ENCODE assay signal across 2 cellular contexts in genomic region chr12:120283318-120283717, GRCh38.
TF ChIP-seq lines count a peak whose summit lies in the region.

No MANE protein-coding gene starts in this region.

TF ChIP-seq in HEK293, 187 proteins besides CTCF, POLR2A, EP300 and RAD21:
- TF ChIP-seq PRDM1 (tag by site-specific recombination; IDR thresholded peaks at IDR 0.05) = no peak
- TF ChIP-seq ZNF341 (tag by site-specific recombination; IDR thresholded peaks at IDR 0.05; ENCODE audit: low read depth) = peak; percentile 65
TF ChIP-seq in HEK293: peak in this region for 1.

TF ChIP-seq in K562, 482 proteins besides CTCF, POLR2A, EP300 and RAD21:
- TF ChIP-seq CTCFL (IDR thresholded peaks at IDR 0.05; ENCODE audit: borderline replicate concordance, insufficient read depth, low read depth, low read length, poor library complexity, severe bottlenecking) (no peak), RB1 (IDR thresholded peaks at IDR 0.05; ENCODE audit: low read depth) (no peak), ZNF589 (CRISPR knock-in tag; IDR thresholded peaks at IDR 0.05; ENCODE audit: low read depth) (no peak), FOXM1 (IDR thresholded peaks at IDR 0.05; ENCODE audit: low read depth) (no peak), FOXM1 (CRISPR knock-in tag; IDR thresholded peaks at IDR 0.05; ENCODE audit: low read depth) (no peak), ZBTB11 (CRISPR knock-in tag; IDR thresholded peaks at IDR 0.05) (no peak), HSF4 (CRISPR knock-in tag; IDR thresholded peaks at IDR 0.05; ENCODE audit: borderline replicate concordance) (no peak), L3MBTL2 (IDR thresholded peaks at IDR 0.05) (peak; percentile 46), ZC3H4 (CRISPR knock-in tag; IDR thresholded peaks at IDR 0.05; ENCODE audit: borderline replicate concordance) (no peak), KLF10 (CRISPR knock-in tag; IDR thresholded peaks at IDR 0.05) (no peak), ZNF561 (CRISPR knock-in tag; conservative IDR thresholded peaks at IDR 0.05) (no peak), ZNF695 (CRISPR knock-in tag; IDR thresholded peaks at IDR 0.05) (no peak), ZNF347 (CRISPR knock-in tag; IDR thresholded peaks at IDR 0.05; ENCODE audit: low read depth) (no peak), TBL1XR1 (IDR thresholded peaks at IDR 0.05; ENCODE audit: low read length in 2 of 2) (no peak)
- TF ChIP-seq, protein P1, sequence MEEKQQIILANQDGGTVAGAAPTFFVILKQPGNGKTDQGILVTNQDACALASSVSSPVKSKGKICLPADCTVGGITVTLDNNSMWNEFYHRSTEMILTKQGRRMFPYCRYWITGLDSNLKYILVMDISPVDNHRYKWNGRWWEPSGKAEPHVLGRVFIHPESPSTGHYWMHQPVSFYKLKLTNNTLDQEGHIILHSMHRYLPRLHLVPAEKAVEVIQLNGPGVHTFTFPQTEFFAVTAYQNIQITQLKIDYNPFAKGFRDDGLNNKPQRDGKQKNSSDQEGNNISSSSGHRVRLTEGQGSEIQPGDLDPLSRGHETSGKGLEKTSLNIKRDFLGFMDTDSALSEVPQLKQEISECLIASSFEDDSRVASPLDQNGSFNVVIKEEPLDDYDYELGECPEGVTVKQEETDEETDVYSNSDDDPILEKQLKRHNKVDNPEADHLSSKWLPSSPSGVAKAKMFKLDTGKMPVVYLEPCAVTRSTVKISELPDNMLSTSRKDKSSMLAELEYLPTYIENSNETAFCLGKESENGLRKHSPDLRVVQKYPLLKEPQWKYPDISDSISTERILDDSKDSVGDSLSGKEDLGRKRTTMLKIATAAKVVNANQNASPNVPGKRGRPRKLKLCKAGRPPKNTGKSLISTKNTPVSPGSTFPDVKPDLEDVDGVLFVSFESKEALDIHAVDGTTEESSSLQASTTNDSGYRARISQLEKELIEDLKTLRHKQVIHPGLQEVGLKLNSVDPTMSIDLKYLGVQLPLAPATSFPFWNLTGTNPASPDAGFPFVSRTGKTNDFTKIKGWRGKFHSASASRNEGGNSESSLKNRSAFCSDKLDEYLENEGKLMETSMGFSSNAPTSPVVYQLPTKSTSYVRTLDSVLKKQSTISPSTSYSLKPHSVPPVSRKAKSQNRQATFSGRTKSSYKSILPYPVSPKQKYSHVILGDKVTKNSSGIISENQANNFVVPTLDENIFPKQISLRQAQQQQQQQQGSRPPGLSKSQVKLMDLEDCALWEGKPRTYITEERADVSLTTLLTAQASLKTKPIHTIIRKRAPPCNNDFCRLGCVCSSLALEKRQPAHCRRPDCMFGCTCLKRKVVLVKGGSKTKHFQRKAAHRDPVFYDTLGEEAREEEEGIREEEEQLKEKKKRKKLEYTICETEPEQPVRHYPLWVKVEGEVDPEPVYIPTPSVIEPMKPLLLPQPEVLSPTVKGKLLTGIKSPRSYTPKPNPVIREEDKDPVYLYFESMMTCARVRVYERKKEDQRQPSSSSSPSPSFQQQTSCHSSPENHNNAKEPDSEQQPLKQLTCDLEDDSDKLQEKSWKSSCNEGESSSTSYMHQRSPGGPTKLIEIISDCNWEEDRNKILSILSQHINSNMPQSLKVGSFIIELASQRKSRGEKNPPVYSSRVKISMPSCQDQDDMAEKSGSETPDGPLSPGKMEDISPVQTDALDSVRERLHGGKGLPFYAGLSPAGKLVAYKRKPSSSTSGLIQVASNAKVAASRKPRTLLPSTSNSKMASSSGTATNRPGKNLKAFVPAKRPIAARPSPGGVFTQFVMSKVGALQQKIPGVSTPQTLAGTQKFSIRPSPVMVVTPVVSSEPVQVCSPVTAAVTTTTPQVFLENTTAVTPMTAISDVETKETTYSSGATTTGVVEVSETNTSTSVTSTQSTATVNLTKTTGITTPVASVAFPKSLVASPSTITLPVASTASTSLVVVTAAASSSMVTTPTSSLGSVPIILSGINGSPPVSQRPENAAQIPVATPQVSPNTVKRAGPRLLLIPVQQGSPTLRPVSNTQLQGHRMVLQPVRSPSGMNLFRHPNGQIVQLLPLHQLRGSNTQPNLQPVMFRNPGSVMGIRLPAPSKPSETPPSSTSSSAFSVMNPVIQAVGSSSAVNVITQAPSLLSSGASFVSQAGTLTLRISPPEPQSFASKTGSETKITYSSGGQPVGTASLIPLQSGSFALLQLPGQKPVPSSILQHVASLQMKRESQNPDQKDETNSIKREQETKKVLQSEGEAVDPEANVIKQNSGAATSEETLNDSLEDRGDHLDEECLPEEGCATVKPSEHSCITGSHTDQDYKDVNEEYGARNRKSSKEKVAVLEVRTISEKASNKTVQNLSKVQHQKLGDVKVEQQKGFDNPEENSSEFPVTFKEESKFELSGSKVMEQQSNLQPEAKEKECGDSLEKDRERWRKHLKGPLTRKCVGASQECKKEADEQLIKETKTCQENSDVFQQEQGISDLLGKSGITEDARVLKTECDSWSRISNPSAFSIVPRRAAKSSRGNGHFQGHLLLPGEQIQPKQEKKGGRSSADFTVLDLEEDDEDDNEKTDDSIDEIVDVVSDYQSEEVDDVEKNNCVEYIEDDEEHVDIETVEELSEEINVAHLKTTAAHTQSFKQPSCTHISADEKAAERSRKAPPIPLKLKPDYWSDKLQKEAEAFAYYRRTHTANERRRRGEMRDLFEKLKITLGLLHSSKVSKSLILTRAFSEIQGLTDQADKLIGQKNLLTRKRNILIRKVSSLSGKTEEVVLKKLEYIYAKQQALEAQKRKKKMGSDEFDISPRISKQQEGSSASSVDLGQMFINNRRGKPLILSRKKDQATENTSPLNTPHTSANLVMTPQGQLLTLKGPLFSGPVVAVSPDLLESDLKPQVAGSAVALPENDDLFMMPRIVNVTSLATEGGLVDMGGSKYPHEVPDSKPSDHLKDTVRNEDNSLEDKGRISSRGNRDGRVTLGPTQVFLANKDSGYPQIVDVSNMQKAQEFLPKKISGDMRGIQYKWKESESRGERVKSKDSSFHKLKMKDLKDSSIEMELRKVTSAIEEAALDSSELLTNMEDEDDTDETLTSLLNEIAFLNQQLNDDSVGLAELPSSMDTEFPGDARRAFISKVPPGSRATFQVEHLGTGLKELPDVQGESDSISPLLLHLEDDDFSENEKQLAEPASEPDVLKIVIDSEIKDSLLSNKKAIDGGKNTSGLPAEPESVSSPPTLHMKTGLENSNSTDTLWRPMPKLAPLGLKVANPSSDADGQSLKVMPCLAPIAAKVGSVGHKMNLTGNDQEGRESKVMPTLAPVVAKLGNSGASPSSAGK (IDR thresholded peaks at IDR 0.05) = peak; percentile 29; the same call in 1 of the 2 replicates
- TF ChIP-seq, protein P2, sequence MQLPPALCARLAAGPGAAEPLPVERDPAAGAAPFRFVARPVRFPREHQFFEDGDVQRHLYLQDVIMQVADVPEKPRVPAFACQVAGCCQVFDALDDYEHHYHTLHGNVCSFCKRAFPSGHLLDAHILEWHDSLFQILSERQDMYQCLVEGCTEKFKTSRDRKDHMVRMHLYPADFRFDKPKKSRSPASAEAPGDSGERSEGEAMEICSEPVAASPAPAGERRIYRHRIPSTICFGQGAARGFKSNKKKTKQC (CRISPR knock-in tag; IDR thresholded peaks at IDR 0.05) = no peak
